Comparison of ENCODE assay signal across 20 cellular contexts in the genomic region with DNA sequence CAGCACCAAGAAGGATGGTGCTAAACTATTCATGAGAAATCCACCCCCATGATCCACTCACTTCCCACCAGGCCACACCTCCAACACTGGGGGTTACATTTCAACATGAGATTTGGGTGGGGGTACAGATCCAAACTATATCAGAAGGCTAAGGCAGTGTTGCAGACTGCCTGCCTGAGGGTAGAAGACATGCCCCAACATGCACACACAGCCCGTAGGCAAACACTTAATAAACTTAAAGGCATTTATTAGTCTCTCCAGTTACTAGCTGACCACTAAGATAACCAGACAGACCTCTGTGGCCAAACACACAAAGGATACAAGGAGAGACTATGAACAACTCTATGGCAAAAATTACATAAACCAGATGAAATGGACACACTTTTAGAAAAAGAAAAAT. TPM values are rescaled to one million over a fixed set of nuclear protein-coding genes. Genes with fewer than 3 reads are reported as not detected.
DNase-seq lines count a peak whose midpoint lies in the region; ATAC-seq, FAIRE-seq and TF ChIP-seq lines count a peak whose summit lies in the region.
"Had no signal": no experiment of that assay in that cellular context is flagged by ENCODE, and none has a peak within 500 bp of the region (broad histone marks: within the 10 kb centered on the region; RNA-seq: fewer than 3 reads in every experiment).

No MANE protein-coding gene starts in this region.

- H3K36me3 Mint-ChIP-seq in H9 (ENCODE audit: insufficient read depth in 1 of 3, low read depth in 3 of 3) (peaks cover 0 to 10% (median 4%) of the 10 kb centered on the region in 3 experiments; a peak in 3 of 7 replicates), WTC11 (peaks cover 8% of the 10 kb centered on the region; the same call in 1 of the 2 replicates)

- peak overlapping the region; percentile 46 for H2BK5ac ChIP-seq in H9 (ENCODE audit: insufficient read length, low read length)

- H2BK20ac ChIP-seq in H9 (ENCODE audit: low read depth, low read length, poor library complexity, severe bottlenecking) = no peak overlapping the region

- H3K27me3 ChIP-seq in H9 (ENCODE audit: insufficient read depth, low read length) (no peaks in the 10 kb centered on the region), pancreas (no peaks in the 10 kb centered on the region), tibial nerve (no peaks in the 10 kb centered on the region)
- H3K27me3 ChIP-seq: brain microvascular endothelial cell, right atrium auricular region had no signal

- no peaks in the 10 kb centered on the region for H4K20me1 ChIP-seq in H9 (ENCODE audit: control insufficient read depth, insufficient read depth, insufficient read length)

- POLR2A ChIA-PET in WTC11 (lab: Charles Lee) = no interaction called here

- H2AK5ac ChIP-seq in H9 (ENCODE audit: insufficient read length, low read length) = no peak overlapping the region

- H3K14ac ChIP-seq in H9 (ENCODE audit: insufficient read depth, low read length) = no peak overlapping the region

- H3K23me2 ChIP-seq in H9 (ENCODE audit: insufficient read length, low read depth, low read length, poor library complexity, severe bottlenecking) = no peaks in the 10 kb centered on the region

- H3K9me3 Mint-ChIP-seq in H9 (no peaks in the 10 kb centered on the region), WTC11 (no peaks in the 10 kb centered on the region)
- H3K9me3 Mint-ChIP-seq: activated CD4-positive, alpha-beta T cell treated with anti-CD3 and anti-CD28 coated beads, Interleukin-2, amount 10 ng/mL, durations not matched to agents 7 days and 5 days; activated naive CD4-positive, alpha-beta T cell treated with anti-CD3 and anti-CD28 coated beads, Interleukin-2, amount 10 ng/mL, durations not matched to agents 7 days and 5 days had no signal

- no peaks in the 10 kb centered on the region for H3K79me1 ChIP-seq in H9 (ENCODE audit: insufficient read depth, low read depth, low read length, poor library complexity, severe bottlenecking)

- TF ChIP-seq CTCF in H9 (conservative IDR thresholded peaks at IDR 0.05) (no peak), WTC11 (IDR thresholded peaks at IDR 0.05) (no peak), fibroblast of the aortic adventitia (IDR thresholded peaks at IDR 0.05; ENCODE audit: insufficient read depth, low read length) (no peak), pancreas (IDR thresholded peaks at IDR 0.05) (no peak), tibial nerve (IDR thresholded peaks at IDR 0.05) (no peak)

- H3K4me2 ChIP-seq in H9 (ENCODE audit: insufficient read depth, insufficient read length, low read length) = no peak overlapping the region

- no peak overlapping the region for H3K9ac ChIP-seq in H9 (ENCODE audit: extremely low read depth, insufficient read length, low read length)

- no peak overlapping the region for H3K27ac ChIP-seq in H9 (ENCODE audit: insufficient read length, low read depth, low read length)
- peak overlapping the region in 3 of 4 donors; percentile 37 to 77 (median 64) for H3K27ac ChIP-seq in pancreas
- no peak overlapping the region for H3K27ac ChIP-seq in tibial nerve
- H3K27ac ChIP-seq: brain microvascular endothelial cell, right atrium auricular region had no signal

- CTCF ChIA-PET in WTC11 (lab: Charles Lee) = interaction anchor here (1.7 to 1.8 kb wide), 2 partner anchors 10 to 285 kb away, joined by 35 to 40 read pairs; partner anchors contain the start of genes FAM162A, MIX23 and PARP14

- no peak overlapping the region for H2BK120ac ChIP-seq in H9 (ENCODE audit: low read depth, low read length, poor library complexity, severe bottlenecking)

- H3K27me3 Mint-ChIP-seq in H9 (ENCODE audit: low read depth) (no peaks in the 10 kb centered on the region), WTC11 (ENCODE audit: low read depth) (no peaks in the 10 kb centered on the region)
- H3K27me3 Mint-ChIP-seq: activated CD4-positive, alpha-beta T cell treated with anti-CD3 and anti-CD28 coated beads, Interleukin-2, amount 10 ng/mL, durations not matched to agents 7 days and 5 days; activated naive CD4-positive, alpha-beta T cell treated with anti-CD3 and anti-CD28 coated beads, Interleukin-2, amount 10 ng/mL, durations not matched to agents 7 days and 5 days had no signal

- H4K8ac ChIP-seq in H9 (replicated peaks; ENCODE audit: insufficient read length, low read depth, low read length) = no peak overlapping the region

- H2BK12ac ChIP-seq in H9 (ENCODE audit: insufficient read length, low read depth, low read length) = no peak overlapping the region

- no peak overlapping the region for H3T11ph ChIP-seq in H9 (ENCODE audit: low read length)

- no peaks in the 10 kb centered on the region for H3K79me2 ChIP-seq in H9 (ENCODE audit: insufficient read depth, low read length)

- ATAC-seq in WTC11 = no peak
- no peak for ATAC-seq in pancreas
- ATAC-seq: left ventricle myocardium superior had no signal

- no peak overlapping the region for H3K18ac ChIP-seq in H9 (ENCODE audit: insufficient read length, low read depth, low read length)

- H4K91ac ChIP-seq in H9 (ENCODE audit: insufficient read length, low read depth, low read length) = no peak overlapping the region

- H2AFZ ChIP-seq in H9 (ENCODE audit: low read length) = no peak overlapping the region

- H3K9me3 ChIP-seq in H9 (ENCODE audit: control insufficient read depth, low read depth, low read length) (no peaks in the 10 kb centered on the region), pancreas (no peaks in the 10 kb centered on the region), tibial nerve (no peaks in the 10 kb centered on the region)
- H3K9me3 ChIP-seq: right atrium auricular region had no signal

- no peak overlapping the region; a peak in 1 of 5 replicates for H3K4me3 Mint-ChIP-seq in H9
- no peak overlapping the region for H3K4me3 Mint-ChIP-seq in WTC11
- H3K4me3 Mint-ChIP-seq: activated CD4-positive, alpha-beta T cell treated with anti-CD3 and anti-CD28 coated beads, Interleukin-2, amount 10 ng/mL, durations not matched to agents 7 days and 5 days; activated naive CD4-positive, alpha-beta T cell treated with anti-CD3 and anti-CD28 coated beads, Interleukin-2, amount 10 ng/mL, durations not matched to agents 7 days and 5 days had no signal

- no peak overlapping the region for H4K5ac ChIP-seq in H9 (ENCODE audit: insufficient read length, low read depth, low read length)

- no peak overlapping the region for H3K4ac ChIP-seq in H9 (ENCODE audit: low read depth, low read length)

- no peak overlapping the region for H2BK15ac ChIP-seq in H9 (ENCODE audit: low read depth, low read length)

- no peaks in the 10 kb centered on the region for H3K36me3 ChIP-seq in pancreas
- H3K36me3 ChIP-seq in tibial nerve = no peaks in the 10 kb centered on the region
- H3K36me3 ChIP-seq: brain microvascular endothelial cell, right atrium auricular region had no signal

- H3K4me1 ChIP-seq in H9 (ENCODE audit: insufficient read depth, low read length) (no peaks in the 10 kb centered on the region), pancreas (peaks cover 46 to 50% (median 48%) of the 10 kb centered on the region in 3 donors), tibial nerve (peaks cover 0 to 4% (median 0%) of the 10 kb centered on the region in 4 donors)

- intact Hi-C loops in pancreas (cut with DNase I) = loop anchor here in 1 of 3 donors (10.0 kb wide), 1 partner anchor 291 kb away; the partner anchor contains the start of gene PARP14

- DNase-seq in H9 = no peak
- DNase-seq in WTC11 (ENCODE audit: low spot score) = no peak
- peak; percentile 11 for DNase-seq in fibroblast of the aortic adventitia (ENCODE audit: low read depth)
- no peak for DNase-seq in pancreas
- DNase-seq in T-helper 9 cell = no peak
- DNase-seq in NCI-H146 treated with DMSO at 0.1 percent for 48 hours (lab: John Stamatoyannopoulos, UW; ENCODE audit: unreplicated experiment) = no peak
- DNase-seq in tibial nerve (ENCODE audit: low spot score in 2 of 2) = no peak
- DNase-seq: activated CD4-positive, alpha-beta T cell treated with anti-CD3 and anti-CD28 coated beads, Interleukin-2, amount 10 ng/mL, durations not matched to agents 7 days and 5 days; activated naive CD4-positive, alpha-beta T cell treated with anti-CD3 and anti-CD28 coated beads, Interleukin-2, amount 10 ng/mL, durations not matched to agents 7 days and 5 days; brain microvascular endothelial cell; cortex of kidney; left ventricle myocardium superior; NCI-H1417 treated with DMSO at 0.1 percent for 48 hours; NCI-H526 treated with DMSO at 0.1 percent for 48 hours; occipital lobe; Right ventricle myocardium superior; SW 1271 had no signal

- no peak for TF ChIP-seq POLR2A in tibial nerve (IDR thresholded peaks at IDR 0.05)

- FAIRE-seq in pancreas (lab: Jason Lieb, UNC) = no peak
- FAIRE-seq: endothelial cell of umbilical vein, TTC549 had no signal

- H3K56ac ChIP-seq in H9 (ENCODE audit: insufficient read length, low read depth, low read length) = no peak overlapping the region

- no peak overlapping the region for H3K23ac ChIP-seq in H9 (ENCODE audit: insufficient read length, low read depth, low read length)

- TF ChIP-seq EP300 in tibial nerve (IDR thresholded peaks at IDR 0.05) = no peak

- WGBS in H9 (ENCODE audit: extremely low coverage, insufficient read length, low lambda C conversion rate) = no CpG with 5 or more reads among the region's 1 CpG
- WGBS in pancreas, 2 donors = 38 to 43% methylated on average over 1 of the region's 1 CpG
- WGBS in tibial nerve, 2 donors = 80 to 93% methylated on average over 1 of the region's 1 CpG

- H3K27ac Mint-ChIP-seq in H9 (peak overlapping the region; percentile 21 to 94 (median 36); a peak in 2 of 7 replicates), WTC11 (peak overlapping the region; percentile 89)
- H3K27ac Mint-ChIP-seq: activated CD4-positive, alpha-beta T cell treated with anti-CD3 and anti-CD28 coated beads, Interleukin-2, amount 10 ng/mL, durations not matched to agents 7 days and 5 days; activated naive CD4-positive, alpha-beta T cell treated with anti-CD3 and anti-CD28 coated beads, Interleukin-2, amount 10 ng/mL, durations not matched to agents 7 days and 5 days had no signal

- H3K4me1 Mint-ChIP-seq in H9 (peaks cover 0 to 8% of the 10 kb centered on the region in 2 experiments; a peak in 2 of 4 replicates), WTC11 (peaks cover 19% of the 10 kb centered on the region)

- H3K4me3 ChIP-seq in fibroblast of the aortic adventitia (ENCODE audit: low read depth, low read length) = no peak overlapping the region
- no peak overlapping the region for H3K4me3 ChIP-seq in pancreas
- H3K4me3 ChIP-seq in tibial nerve = no peak overlapping the region
- H3K4me3 ChIP-seq: right atrium auricular region had no signal

RNA-seq across cellular contexts. Expression of gene FAM162A, which starts 10.2 kb away (rescaled TPM):
- total RNA-seq in H9 (2021) (78.5 and 87.6 TPM in 2 replicates), WTC11 (2021) (83.9 to 141 TPM (median 128 TPM) in 3 replicates), fibroblast of the aortic adventitia (ENCODE audit: low replicate concordance) (16.7 and 25.1 TPM in 2 replicates), pancreas (10 to 100 TPM; 32.8 to 60.4 (median 43.9) TPM), tibial nerve (10 to 100 TPM; 13.2 to 23.1 (median 17.8) TPM)
- polyA plus RNA-seq in pancreas = 10 to 100 TPM; 53.1 to 74.3 TPM

RNA-seq across cellular contexts. Expression of gene MIX23, which starts 11.1 kb away (rescaled TPM):
- total RNA-seq in H9 (2021) (79.2 and 80.6 TPM in 2 replicates), WTC11 (2021) (78.0 to 81.7 TPM (median 80.9 TPM) in 3 replicates), fibroblast of the aortic adventitia (ENCODE audit: low replicate concordance) (8.2 and 27.0 TPM in 2 replicates), pancreas (10 to 100 TPM in 5 of 6 donors, 1 to 10 TPM in 1; 9.3 to 15.2 (median 13.1) TPM), tibial nerve (10 to 100 TPM in 3 of 4 donors, 1 to 10 TPM in 1; 5.7 to 19.2 (median 13.5) TPM)
- polyA plus RNA-seq in pancreas = 10 to 100 TPM; 28.5 to 28.6 TPM

RNA-seq across cellular contexts. Expression of gene WDR5B, which starts 21.7 kb away (rescaled TPM):
- total RNA-seq in H9 (2021) = 3.2 and 3.7 TPM in 2 replicates
- 2.6 to 2.9 TPM (median 2.8 TPM) in 3 replicates for total RNA-seq in WTC11 (2021)
- total RNA-seq in fibroblast of the aortic adventitia (ENCODE audit: low replicate concordance) = 4.8 and 8.0 TPM in 2 replicates
- 1 to 10 TPM; 2.6 to 5.4 (median 3.3) TPM for total RNA-seq in pancreas
- 1 to 10 TPM; 2.3 to 3.9 TPM for polyA plus RNA-seq in pancreas
- 1 to 10 TPM; 4.4 to 5.1 (median 4.8) TPM for total RNA-seq in tibial nerve

Comparison
In these comparisons a context has a peak if more than half of its experiments do, and no peak if none do; other contexts are left out.
1. H3K27ac ChIP-seq: peak in pancreas (3 of 4); none in H9 (single experiment) and tibial nerve (0 of 4).